In the genomic region with DNA sequence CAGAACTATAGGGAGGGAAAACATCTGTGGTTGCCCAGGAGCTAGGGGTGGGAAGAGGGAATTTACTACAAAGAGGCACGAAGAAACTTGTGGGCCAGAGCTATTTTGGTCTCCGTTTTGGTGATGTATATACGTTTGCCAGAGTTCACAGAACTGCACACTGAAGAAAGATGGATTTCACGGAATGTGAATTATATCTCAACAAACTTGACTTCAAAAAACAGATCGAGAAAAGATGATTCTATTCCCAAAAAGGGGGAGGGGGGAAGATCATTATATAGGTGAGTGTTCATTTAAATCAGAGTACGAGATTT, we compare ENCODE assay signal across 1 cellular context.
TF ChIP-seq lines count a peak whose summit lies in the region.

No MANE protein-coding gene starts in this region.

TF ChIP-seq in GM12878, 131 proteins besides CTCF, POLR2A, EP300 and RAD21:
- TF ChIP-seq, protein P1, sequence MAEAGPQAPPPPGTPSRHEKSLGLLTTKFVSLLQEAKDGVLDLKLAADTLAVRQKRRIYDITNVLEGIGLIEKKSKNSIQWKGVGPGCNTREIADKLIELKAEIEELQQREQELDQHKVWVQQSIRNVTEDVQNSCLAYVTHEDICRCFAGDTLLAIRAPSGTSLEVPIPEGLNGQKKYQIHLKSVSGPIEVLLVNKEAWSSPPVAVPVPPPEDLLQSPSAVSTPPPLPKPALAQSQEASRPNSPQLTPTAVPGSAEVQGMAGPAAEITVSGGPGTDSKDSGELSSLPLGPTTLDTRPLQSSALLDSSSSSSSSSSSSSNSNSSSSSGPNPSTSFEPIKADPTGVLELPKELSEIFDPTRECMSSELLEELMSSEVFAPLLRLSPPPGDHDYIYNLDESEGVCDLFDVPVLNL (IDR thresholded peaks at IDR 0.05; ENCODE audit: low read depth, low read length), result no peak
- TF ChIP-seq ZNF384 (IDR thresholded peaks at IDR 0.05; ENCODE audit: borderline replicate concordance, low read depth, low read length) (no peak), RBBP5 (conservative IDR thresholded peaks at IDR 0.05) (no peak), YY1 (IDR thresholded peaks at IDR 0.05; ENCODE audit: low read depth, low read length) (no peak), NFXL1 (IDR thresholded peaks at IDR 0.05; ENCODE audit: borderline replicate concordance) (no peak), NR2C1 (IDR thresholded peaks at IDR 0.05) (no peak), JUND (IDR thresholded peaks at IDR 0.05; ENCODE audit: low read depth, low read length) (no peak), RFX5 (IDR thresholded peaks at IDR 0.05; ENCODE audit: low read depth, low read length) (no peak), HDAC2 (IDR thresholded peaks at IDR 0.05) (no peak)
- TF ChIP-seq, protein P2, sequence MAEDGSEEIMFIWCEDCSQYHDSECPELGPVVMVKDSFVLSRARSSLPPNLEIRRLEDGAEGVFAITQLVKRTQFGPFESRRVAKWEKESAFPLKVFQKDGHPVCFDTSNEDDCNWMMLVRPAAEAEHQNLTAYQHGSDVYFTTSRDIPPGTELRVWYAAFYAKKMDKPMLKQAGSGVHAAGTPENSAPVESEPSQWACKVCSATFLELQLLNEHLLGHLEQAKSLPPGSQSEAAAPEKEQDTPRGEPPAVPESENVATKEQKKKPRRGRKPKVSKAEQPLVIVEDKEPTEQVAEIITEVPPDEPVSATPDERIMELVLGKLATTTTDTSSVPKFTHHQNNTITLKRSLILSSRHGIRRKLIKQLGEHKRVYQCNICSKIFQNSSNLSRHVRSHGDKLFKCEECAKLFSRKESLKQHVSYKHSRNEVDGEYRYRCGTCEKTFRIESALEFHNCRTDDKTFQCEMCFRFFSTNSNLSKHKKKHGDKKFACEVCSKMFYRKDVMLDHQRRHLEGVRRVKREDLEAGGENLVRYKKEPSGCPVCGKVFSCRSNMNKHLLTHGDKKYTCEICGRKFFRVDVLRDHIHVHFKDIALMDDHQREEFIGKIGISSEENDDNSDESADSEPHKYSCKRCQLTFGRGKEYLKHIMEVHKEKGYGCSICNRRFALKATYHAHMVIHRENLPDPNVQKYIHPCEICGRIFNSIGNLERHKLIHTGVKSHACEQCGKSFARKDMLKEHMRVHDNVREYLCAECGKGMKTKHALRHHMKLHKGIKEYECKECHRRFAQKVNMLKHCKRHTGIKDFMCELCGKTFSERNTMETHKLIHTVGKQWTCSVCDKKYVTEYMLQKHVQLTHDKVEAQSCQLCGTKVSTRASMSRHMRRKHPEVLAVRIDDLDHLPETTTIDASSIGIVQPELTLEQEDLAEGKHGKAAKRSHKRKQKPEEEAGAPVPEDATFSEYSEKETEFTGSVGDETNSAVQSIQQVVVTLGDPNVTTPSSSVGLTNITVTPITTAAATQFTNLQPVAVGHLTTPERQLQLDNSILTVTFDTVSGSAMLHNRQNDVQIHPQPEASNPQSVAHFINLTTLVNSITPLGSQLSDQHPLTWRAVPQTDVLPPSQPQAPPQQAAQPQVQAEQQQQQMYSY (CRISPR knock-in tag; IDR thresholded peaks at IDR 0.05), result no peak
- TF ChIP-seq, protein P3, sequence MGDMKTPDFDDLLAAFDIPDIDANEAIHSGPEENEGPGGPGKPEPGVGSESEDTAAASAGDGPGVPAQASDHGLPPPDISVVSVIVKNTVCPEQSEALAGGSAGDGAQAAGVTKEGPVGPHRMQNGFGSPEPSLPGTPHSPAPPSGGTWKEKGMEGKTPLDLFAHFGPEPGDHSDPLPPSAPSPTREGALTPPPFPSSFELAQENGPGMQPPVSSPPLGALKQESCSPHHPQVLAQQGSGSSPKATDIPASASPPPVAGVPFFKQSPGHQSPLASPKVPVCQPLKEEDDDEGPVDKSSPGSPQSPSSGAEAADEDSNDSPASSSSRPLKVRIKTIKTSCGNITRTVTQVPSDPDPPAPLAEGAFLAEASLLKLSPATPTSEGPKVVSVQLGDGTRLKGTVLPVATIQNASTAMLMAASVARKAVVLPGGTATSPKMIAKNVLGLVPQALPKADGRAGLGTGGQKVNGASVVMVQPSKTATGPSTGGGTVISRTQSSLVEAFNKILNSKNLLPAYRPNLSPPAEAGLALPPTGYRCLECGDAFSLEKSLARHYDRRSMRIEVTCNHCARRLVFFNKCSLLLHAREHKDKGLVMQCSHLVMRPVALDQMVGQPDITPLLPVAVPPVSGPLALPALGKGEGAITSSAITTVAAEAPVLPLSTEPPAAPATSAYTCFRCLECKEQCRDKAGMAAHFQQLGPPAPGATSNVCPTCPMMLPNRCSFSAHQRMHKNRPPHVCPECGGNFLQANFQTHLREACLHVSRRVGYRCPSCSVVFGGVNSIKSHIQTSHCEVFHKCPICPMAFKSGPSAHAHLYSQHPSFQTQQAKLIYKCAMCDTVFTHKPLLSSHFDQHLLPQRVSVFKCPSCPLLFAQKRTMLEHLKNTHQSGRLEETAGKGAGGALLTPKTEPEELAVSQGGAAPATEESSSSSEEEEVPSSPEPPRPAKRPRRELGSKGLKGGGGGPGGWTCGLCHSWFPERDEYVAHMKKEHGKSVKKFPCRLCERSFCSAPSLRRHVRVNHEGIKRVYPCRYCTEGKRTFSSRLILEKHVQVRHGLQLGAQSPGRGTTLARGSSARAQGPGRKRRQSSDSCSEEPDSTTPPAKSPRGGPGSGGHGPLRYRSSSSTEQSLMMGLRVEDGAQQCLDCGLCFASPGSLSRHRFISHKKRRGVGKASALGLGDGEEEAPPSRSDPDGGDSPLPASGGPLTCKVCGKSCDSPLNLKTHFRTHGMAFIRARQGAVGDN (IDR thresholded peaks at IDR 0.05), result no peak
